In the genomic region with DNA sequence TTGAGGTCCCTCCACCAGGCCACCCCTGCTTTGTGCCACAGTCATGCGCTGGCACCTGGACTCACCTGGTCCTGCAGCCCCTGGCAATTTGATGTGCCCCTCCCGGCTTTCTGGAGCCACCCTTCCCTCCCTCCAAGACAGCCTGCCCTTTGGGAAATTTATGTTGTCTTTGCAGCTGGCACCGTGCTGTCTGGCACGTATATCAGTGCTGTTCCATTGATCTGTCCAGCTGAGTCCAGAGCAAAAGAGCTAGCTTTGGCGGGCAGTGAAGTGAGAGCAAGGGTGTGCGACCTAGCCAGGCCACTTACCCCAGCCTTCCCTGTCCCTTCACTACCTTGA, we compare ENCODE assay signal across 1 cellular context.
TF ChIP-seq lines count a peak whose summit lies in the region.

No MANE protein-coding gene starts in this region.

TF ChIP-seq in H1, 55 proteins besides CTCF, POLR2A, EP300 and RAD21:
- no peak for TF ChIP-seq BACH1 (IDR thresholded peaks at IDR 0.05; ENCODE audit: low read length)
- TF ChIP-seq, protein P1, sequence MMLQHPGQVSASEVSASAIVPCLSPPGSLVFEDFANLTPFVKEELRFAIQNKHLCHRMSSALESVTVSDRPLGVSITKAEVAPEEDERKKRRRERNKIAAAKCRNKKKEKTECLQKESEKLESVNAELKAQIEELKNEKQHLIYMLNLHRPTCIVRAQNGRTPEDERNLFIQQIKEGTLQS (IDR thresholded peaks at IDR 0.05; ENCODE audit: insufficient read depth, low read depth, low read length): no peak
- TF ChIP-seq YY1 (IDR thresholded peaks at IDR 0.05; ENCODE audit: low read depth, low read length): no peak
- no peak for TF ChIP-seq SIRT6 (IDR thresholded peaks at IDR 0.05; ENCODE audit: low read length)
- no peak for TF ChIP-seq SIN3A (conservative IDR thresholded peaks at IDR 0.05 in 1 of 2, IDR thresholded peaks at IDR 0.05 in 1 of 2; ENCODE audit: low read depth in 1 of 2, low read length in 2 of 2)
